23 cellular contexts compared by ENCODE assay signal in the genomic region with DNA sequence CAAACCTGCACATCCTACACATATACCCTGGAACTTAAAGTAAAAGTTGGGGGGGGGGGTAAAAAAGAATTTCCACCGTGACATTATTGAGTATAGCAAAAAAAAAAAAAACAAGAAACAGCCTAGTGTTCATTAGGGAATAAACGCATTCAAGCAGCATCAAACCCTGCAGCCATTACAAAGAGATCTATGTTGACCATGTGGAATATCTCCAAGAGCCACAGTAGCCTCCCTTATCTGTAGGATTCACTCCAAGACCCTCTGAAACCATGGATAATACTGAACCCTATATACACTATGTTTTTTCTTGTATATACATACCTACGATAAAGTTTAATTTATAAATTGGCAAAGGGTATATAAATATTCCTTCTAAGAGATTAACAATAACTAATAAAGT. TPM values are rescaled to one million over a fixed set of nuclear protein-coding genes. Genes with fewer than 3 reads are reported as not detected.
DNase-seq lines count a peak whose midpoint lies in the region; TF ChIP-seq lines count a peak whose summit lies in the region.
"Had no signal": no experiment of that assay in that cellular context is flagged by ENCODE, and none has a peak within 500 bp of the region (broad histone marks: within the 10 kb centered on the region; RNA-seq: fewer than 3 reads in every experiment).

No MANE protein-coding gene starts in this region.

- TF ChIP-seq CTCF in osteoblast (IDR thresholded peaks at IDR 0.05; ENCODE audit: extremely low read depth, low read depth, low read length) (no peak), GM20000 (IDR thresholded peaks at IDR 0.05; ENCODE audit: extremely low read depth, missing control alignments) (no peak)

- H3K27me3 ChIP-seq in osteoblast (ENCODE audit: insufficient read depth, low read length), result no peaks in the 10 kb centered on the region

- no peak overlapping the region for H2AFZ ChIP-seq in osteoblast (ENCODE audit: low read length)
- H2AFZ ChIP-seq: GM23338 had no signal

- H3K4me3 ChIP-seq in osteoblast (ENCODE audit: insufficient read depth, low read length), result no peak overlapping the region
- H3K4me3 ChIP-seq: A549, GM23338 had no signal

- DNase-seq in Ammon's horn (ENCODE audit: low spot score) (peak; percentile 45), osteoblast (ENCODE audit: insufficient read length, low spot score, missing footprints) (peak; percentile 35), superior temporal gyrus (ENCODE audit: extremely low spot score) (peak; percentile 72), NCI-H146 (lab: John Stamatoyannopoulos, UW) (no peak), GM20000 (ENCODE audit: low spot score) (no peak), globus pallidus (ENCODE audit: low spot score) (no peak)
- DNase-seq: 8988T; ACHN; AML-193; C1 segment of cervical spinal cord; Calu3; CD4-positive, alpha-beta memory T cell; COR-L47; DMS53; DMS79 treated with DMSO at 0.1 percent for 48 hours; GF-D8; H9 had no signal

- no peak overlapping the region for H3K4me2 ChIP-seq in osteoblast (ENCODE audit: insufficient read depth, low read length)
- H3K4me2 ChIP-seq: A549, GM23338 had no signal

- no peaks in the 10 kb centered on the region for H3K36me3 ChIP-seq in osteoblast (ENCODE audit: insufficient read depth, low read length)

- no peaks in the 10 kb centered on the region for H4K20me1 ChIP-seq in osteoblast (ENCODE audit: insufficient read depth, low read length)

- H3K4me1 ChIP-seq in osteoblast (ENCODE audit: insufficient read depth, low read length), result no peaks in the 10 kb centered on the region
- H3K4me1 ChIP-seq: A549 had no signal

- no peaks in the 10 kb centered on the region for H3K79me2 ChIP-seq in osteoblast (ENCODE audit: insufficient read depth, low read length)

- no peaks in the 10 kb centered on the region for H3K9me3 ChIP-seq in osteoblast (ENCODE audit: low read depth, low read length)
- H3K9me3 ChIP-seq: A549 had no signal

- peak overlapping the region; percentile 63 for H3K27ac ChIP-seq in angular gyrus (ENCODE audit: low read depth, low read length)
- no peak overlapping the region for H3K27ac ChIP-seq in osteoblast (ENCODE audit: low read depth, low read length)
- H3K27ac ChIP-seq: A549 had no signal

RNA-seq across cellular contexts. Expression of a gene that starts 5.6 kb away (rescaled TPM):
- total RNA-seq in osteoblast, result 8.0 and 11.5 TPM in 2 replicates

RNA-seq across cellular contexts. Expression of a gene that starts 21.3 kb away (rescaled TPM):
- total RNA-seq in osteoblast, result 20.0 and 23.2 TPM in 2 replicates

RNA-seq across cellular contexts. Expression of a gene that starts 21.6 kb away (rescaled TPM):
- total RNA-seq in osteoblast, result 17.7 and 23.9 TPM in 2 replicates

RNA-seq across cellular contexts. Expression of a gene that starts 22.9 kb away (rescaled TPM):
- total RNA-seq in osteoblast, result not detected in 2 replicates
- total RNA-seq: Calu3; CD4-positive, alpha-beta memory T cell; Daoy; G401; GM23338; H4 had no signal

RNA-seq across cellular contexts. Expression of a gene that starts 40.1 kb away (rescaled TPM):
- 1.5 and 3.3 TPM in 2 replicates for total RNA-seq in osteoblast

Comparison
In these comparisons a context has a peak if more than half of its experiments do, and no peak if none do; other contexts are left out.
1. DNase-seq: peak in Ammon's horn (single experiment), osteoblast (single experiment) and superior temporal gyrus (single experiment); none in NCI-H146 (single experiment), GM20000 (single experiment) and globus pallidus (single experiment).